In the genomic region with DNA sequence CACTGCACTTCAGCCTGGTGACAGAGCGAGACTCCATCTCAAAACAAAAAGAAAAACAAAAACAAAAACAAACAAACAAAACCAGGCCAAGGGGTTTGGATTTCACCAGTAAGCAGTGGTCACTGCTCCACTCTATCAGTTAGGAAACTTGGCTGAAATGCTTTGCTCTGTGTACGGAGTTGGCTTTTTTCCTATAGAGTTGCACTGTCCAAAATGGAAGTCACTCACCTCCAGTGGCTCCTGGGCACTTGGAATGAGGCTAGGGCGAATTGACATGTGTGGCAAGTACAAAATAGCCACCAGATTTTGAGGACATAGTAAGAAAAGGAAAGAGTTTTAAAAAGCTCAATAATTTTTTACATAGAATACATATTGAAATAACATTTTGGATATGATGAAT, we compare ENCODE assay signal across 30 cellular contexts.
"Had no signal": no experiment of that assay in that cellular context is flagged by ENCODE, and none has a peak within 500 bp of the region (broad histone marks: within the 10 kb centered on the region; RNA-seq: fewer than 3 reads in every experiment).

No MANE protein-coding gene starts in this region.

- DNase-seq: activated B cell treated with CpG ODN at 0.5 μM for 24 hours; activated CD4-positive, alpha-beta memory T cell treated with anti-CD3 and anti-CD28 coated beads for 36 hours; activated CD4-positive, alpha-beta T cell treated with anti-CD3 and anti-CD28 coated beads for 48 hours; activated CD4-positive, alpha-beta T cell treated with anti-CD3 and anti-CD28 coated beads, Interleukin-2, amount 50 U/mL, for 1 hour; activated CD8-positive, alpha-beta T cell treated with anti-CD3 and anti-CD28 coated beads, Interleukin-2, amount 10 ng/mL, durations not matched to agents 7 days and 5 days; activated effector memory CD4-positive, alpha-beta T cell treated with Interleukin-2 at 50 U/mL for 16 hours; activated gamma-delta T cell treated with Interleukin-2 at 50 U/mL for 16 hours; activated naive CD4-positive, alpha-beta T cell treated with anti-CD3 and anti-CD28 coated beads, Interleukin-2, amount 50 U/mL, for 16 hours; activated naive CD4-positive, alpha-beta T cell treated with Interleukin-2 at 50 U/mL for 16 hours; activated T-cell treated with anti-CD3 and anti-CD28 coated beads, Interleukin-2, amount 50 U/mL, for 4 hours; amniotic stem cell; brain microvascular endothelial cell; caudate nucleus; cerebellar nuclear complex; colonic mucosa; effector CD8-positive, alpha-beta T cell; esophagus squamous epithelium; foreskin melanocyte; T-helper 1 cell; T-helper 17 cell; T1000; WERI-Rb-1 had no signal

- H3K9me3 ChIP-seq: colonic mucosa, esophagus squamous epithelium, gastroesophageal sphincter had no signal

- H3K36me3 ChIP-seq: brain microvascular endothelial cell, colonic mucosa, esophagus squamous epithelium, gastroesophageal sphincter, WERI-Rb-1 had no signal

- FAIRE-seq: astrocyte, bronchial epithelial cell, endometrium, endothelial cell of umbilical vein had no signal

- ATAC-seq: activated CD4-positive, CD25-positive, alpha-beta regulatory T cell treated with anti-CD3 and anti-CD28 coated beads, Interleukin-2, amount 50 U/mL, for 24 hours; activated CD8-positive, alpha-beta T cell treated with anti-CD3 and anti-CD28 coated beads, Interleukin-2, amount 10 ng/mL, durations not matched to agents 7 days and 5 days; activated T-cell treated with anti-CD3 and anti-CD28 coated beads, Interleukin-2, amount 50 U/mL, for 4 hours; activated T-helper 17 cell treated with anti-CD3 and anti-CD28 coated beads, Interleukin-2, amount 50 U/mL, for 72 hours; gastroesophageal sphincter; T-helper 17 cell had no signal

- H3K4me3 ChIP-seq: colonic mucosa, esophagus squamous epithelium, gastroesophageal sphincter had no signal

- H3K27me3 ChIP-seq: brain microvascular endothelial cell, colonic mucosa, esophagus squamous epithelium had no signal

- H3K4me1 ChIP-seq: colonic mucosa, gastroesophageal sphincter had no signal

- H3K27ac ChIP-seq: brain microvascular endothelial cell, colonic mucosa, epithelial cell of prostate, esophagus squamous epithelium, gastroesophageal sphincter, WERI-Rb-1 had no signal
